8 cellular contexts compared by ENCODE assay signal in genomic region chr17:40035162-40035559, GRCh38. TPM values are rescaled to one million over a fixed set of nuclear protein-coding genes. Genes with fewer than 3 reads are reported as not detected.
DNase-seq lines count a peak whose midpoint lies in the region; ATAC-seq, FAIRE-seq and TF ChIP-seq lines count a peak whose summit lies in the region.

No MANE protein-coding gene starts in this region.

- no peak overlapping the region for H3K4me3 ChIP-seq in Caco-2 (ENCODE audit: low read depth, low read length)
- H3K4me3 ChIP-seq in astrocyte (ENCODE audit: insufficient read depth, low read depth, low read length), result no peak overlapping the region
- no peak overlapping the region for H3K4me3 ChIP-seq in mesendoderm (ENCODE audit: low read length)
- no peak overlapping the region for H3K4me3 ChIP-seq in ovary
- no peak overlapping the region for H3K4me3 ChIP-seq in pancreas

- H3K4me3 Mint-ChIP-seq in Caco-2 (ENCODE audit: unreplicated experiment) (no peak overlapping the region), astrocyte (ENCODE audit: unreplicated experiment) (no peak overlapping the region)
- no peak overlapping the region for H3K4me3 Mint-ChIP-seq in activated T-helper 2 cell treated with anti-CD3 and anti-CD28 coated beads, Interferon-gamma antibody, Interleukin-2, Interleukin-4, amounts not matched to agents 10 μg/mL and 5 μg/mL and 100 μg/mL, durations not matched to agents 14 hours and 24 hours and 36 hours (ENCODE audit: low read depth)

- H3K18ac ChIP-seq in mesendoderm (ENCODE audit: low read length), result no peak overlapping the region

- H3K4ac ChIP-seq in mesendoderm (ENCODE audit: low read depth, low read length), result no peak overlapping the region

- no peak overlapping the region for H2BK120ac ChIP-seq in mesendoderm (ENCODE audit: low read depth, low read length)

- H2BK5ac ChIP-seq in mesendoderm (ENCODE audit: low read length), result no peak overlapping the region

- FAIRE-seq in HTR-8/SVneo (lab: Jason Lieb, UNC) (peak; percentile 76), astrocyte (lab: Jason Lieb, UNC) (peak; percentile 49), pancreas (lab: Jason Lieb, UNC) (no peak)

- no peak for TF ChIP-seq EP300 in ovary (IDR thresholded peaks at IDR 0.05)

- POLR2A ChIA-PET in Caco-2 (lab: Charles Lee), result interaction anchor here (0.6 kb wide), 2 partner anchors 39 to 154 kb away, joined by 4 read pairs; no protein-coding TSS in a partner anchor

- no peak overlapping the region for H3K56ac ChIP-seq in mesendoderm (ENCODE audit: low read length)

- H3K27ac Mint-ChIP-seq in Caco-2 (ENCODE audit: unreplicated experiment) (no peak overlapping the region), astrocyte (ENCODE audit: unreplicated experiment) (no peak overlapping the region)
- H3K27ac Mint-ChIP-seq in activated T-helper 2 cell treated with anti-CD3 and anti-CD28 coated beads, Interferon-gamma antibody, Interleukin-2, Interleukin-4, amounts not matched to agents 10 μg/mL and 5 μg/mL and 100 μg/mL, durations not matched to agents 14 hours and 24 hours and 36 hours, result no peak overlapping the region

- H3K4me1 Mint-ChIP-seq in Caco-2 (ENCODE audit: low read depth, unreplicated experiment) (no peaks in the 10 kb centered on the region), astrocyte (ENCODE audit: low read depth, unreplicated experiment) (no peaks in the 10 kb centered on the region)
- H3K4me1 Mint-ChIP-seq in activated T-helper 2 cell treated with anti-CD3 and anti-CD28 coated beads, Interferon-gamma antibody, Interleukin-2, Interleukin-4, amounts not matched to agents 10 μg/mL and 5 μg/mL and 100 μg/mL, durations not matched to agents 14 hours and 24 hours and 36 hours (ENCODE audit: low read depth), result no peaks in the 10 kb centered on the region

- no peak for TF ChIP-seq POLR2A in ovary (IDR thresholded peaks at IDR 0.05)

- H3K9me3 ChIP-seq in Caco-2, result no peaks in the 10 kb centered on the region
- no peaks in the 10 kb centered on the region for H3K9me3 ChIP-seq in astrocyte (ENCODE audit: insufficient read depth, low read depth, low read length)
- H3K9me3 ChIP-seq in ovary, result no peaks in the 10 kb centered on the region
- H3K9me3 ChIP-seq in pancreas, result no peaks in the 10 kb centered on the region

- CTCF ChIA-PET in Caco-2 (lab: Charles Lee), result interaction anchor here (0.6 to 2.6 kb wide), 10 partner anchors 8 to 462 kb away, joined by 3 to 8 read pairs (median 6); no protein-coding TSS in a partner anchor

- H4K20me1 ChIP-seq in astrocyte (ENCODE audit: insufficient read depth, low read length), result peaks cover 11% of the 10 kb centered on the region

- H3K27me3 ChIP-seq in Caco-2 (replicated peaks; ENCODE audit: control insufficient read depth, insufficient read depth, low read length) (no peaks in the 10 kb centered on the region), astrocyte (ENCODE audit: insufficient read depth, low read length) (no peaks in the 10 kb centered on the region), mesendoderm (ENCODE audit: insufficient read depth, low read length, poor library complexity) (no peaks in the 10 kb centered on the region), ovary (no peaks in the 10 kb centered on the region), pancreas (no peaks in the 10 kb centered on the region)

- no peaks in the 10 kb centered on the region for H3K4me1 ChIP-seq in Caco-2
- peaks cover 15% of the 10 kb centered on the region for H3K4me1 ChIP-seq in astrocyte (ENCODE audit: insufficient read depth, low read length)
- H3K4me1 ChIP-seq in mesendoderm (ENCODE audit: control insufficient read depth, low read depth, low read length), result no peaks in the 10 kb centered on the region
- peaks cover 3% of the 10 kb centered on the region for H3K4me1 ChIP-seq in ovary (ENCODE audit: insufficient read depth)
- peaks cover 18 to 24% (median 24%) of the 10 kb centered on the region in 3 donors for H3K4me1 ChIP-seq in pancreas

- BruUV-seq in Caco-2 (replicated peaks; lab: Mats Ljungman, UMichigan), result no TSS peak

- ATAC-seq in pancreas, result no peak
- no peak for ATAC-seq in HG03039 (IDR thresholded peaks at IDR 0.05; ENCODE audit: unreplicated experiment)

- intact Hi-C loops in Caco-2 (cut with micrococcal nuclease; ENCODE audit: unreplicated experiment), result no loop called here
- intact Hi-C loops in activated T-helper 2 cell treated with anti-CD3 and anti-CD28 coated beads, Interferon-gamma antibody, Interleukin-2, Interleukin-4, amounts not matched to agents 10 μg/mL and 5 μg/mL and 100 μg/mL, durations not matched to agents 14 hours and 24 hours and 36 hours (cut with micrococcal nuclease), result no loop called here
- intact Hi-C loops in ovary (cut with DNase I), result loop anchor here in 1 of 4 donors (10.0 kb wide), 1 partner anchor 140 kb away; the partner anchor contains the start of gene RAPGEFL1
- intact Hi-C loops in pancreas (cut with DNase I), result loop anchor here in 1 of 3 donors (10.0 kb wide), 1 partner anchor 50 kb away; no protein-coding TSS in a partner anchor

- no peak overlapping the region for H3K4me2 ChIP-seq in astrocyte (ENCODE audit: low read length)
- H3K4me2 ChIP-seq in mesendoderm (ENCODE audit: low read length), result no peak overlapping the region

- H3K36me3 Mint-ChIP-seq in Caco-2 (ENCODE audit: insufficient read depth, unreplicated experiment) (peaks cover 29% of the 10 kb centered on the region), astrocyte (ENCODE audit: low read depth, unreplicated experiment) (peaks cover 11% of the 10 kb centered on the region)
- peaks cover 30% of the 10 kb centered on the region for H3K36me3 Mint-ChIP-seq in activated T-helper 2 cell treated with anti-CD3 and anti-CD28 coated beads, Interferon-gamma antibody, Interleukin-2, Interleukin-4, amounts not matched to agents 10 μg/mL and 5 μg/mL and 100 μg/mL, durations not matched to agents 14 hours and 24 hours and 36 hours (ENCODE audit: low read depth)

- H2BK15ac ChIP-seq in mesendoderm (replicated peaks; ENCODE audit: low read depth), result no peak overlapping the region

- H4K8ac ChIP-seq in mesendoderm (ENCODE audit: low read depth, low read length), result no peak overlapping the region

- TF ChIP-seq CTCF in Caco-2 (IDR thresholded peaks at IDR 0.05; ENCODE audit: insufficient read depth in 1 of 2, low read depth in 1 of 2, low read length in 1 of 2, severe bottlenecking in 1 of 2, unreplicated experiment in 1 of 2), result peak; percentile 22 to 60
- peak; percentile 69 for TF ChIP-seq CTCF in astrocyte (IDR thresholded peaks at IDR 0.05; ENCODE audit: insufficient read depth, low read depth, low read length)
- no peak for TF ChIP-seq CTCF in ovary (IDR thresholded peaks at IDR 0.05)
- peak in 1 of 4 donors; percentile 15 for TF ChIP-seq CTCF in pancreas (IDR thresholded peaks at IDR 0.05)

- no peak overlapping the region for H2AFZ ChIP-seq in astrocyte (ENCODE audit: low read depth, low read length)

- H3K9me3 Mint-ChIP-seq in Caco-2 (ENCODE audit: unreplicated experiment), result no peaks in the 10 kb centered on the region
- H3K9me3 Mint-ChIP-seq in astrocyte (ENCODE audit: unreplicated experiment), result no peaks in the 10 kb centered on the region
- no peaks in the 10 kb centered on the region for H3K9me3 Mint-ChIP-seq in activated T-helper 2 cell treated with anti-CD3 and anti-CD28 coated beads, Interferon-gamma antibody, Interleukin-2, Interleukin-4, amounts not matched to agents 10 μg/mL and 5 μg/mL and 100 μg/mL, durations not matched to agents 14 hours and 24 hours and 36 hours

- H3K79me1 ChIP-seq in mesendoderm (ENCODE audit: low read length), result no peaks in the 10 kb centered on the region

- no peak overlapping the region for H3K27ac ChIP-seq in astrocyte (ENCODE audit: low read depth, low read length)
- H3K27ac ChIP-seq in mesendoderm (ENCODE audit: low read depth, low read length), result no peak overlapping the region
- no peak overlapping the region for H3K27ac ChIP-seq in ovary
- H3K27ac ChIP-seq in pancreas, result no peak overlapping the region

- WGBS in mesendoderm (ENCODE audit: extremely low coverage, insufficient coverage, low lambda C conversion rate), result no CpG with 5 or more reads among the region's 12 CpGs
- 22 to 26% (median 24%) methylated on average over 12 of the region's 12 CpGs for WGBS in ovary, 3 donors
- WGBS in pancreas, 2 donors, result 42 to 44% methylated on average over 11 to 12 of the region's 12 CpGs

- no peak overlapping the region for H3K23ac ChIP-seq in mesendoderm (ENCODE audit: low read length)

- DNase-seq in Caco-2 (peak in 1 of 2 experiments; percentile 46), HTR-8/SVneo (ENCODE audit: insufficient read length, low spot score) (no peak), astrocyte (ENCODE audit: low read depth) (no peak), mesendoderm (peak; percentile 77), ovary (no peak), pancreas (no peak)
- DNase-seq in activated T-helper 2 cell treated with anti-CD3 and anti-CD28 coated beads, Interferon-gamma antibody, Interleukin-2, Interleukin-4, amounts not matched to agents 10 μg/mL and 5 μg/mL and 100 μg/mL, durations not matched to agents 14 hours and 24 hours and 36 hours (ENCODE audit: low spot score), result no peak

- H3K36me3 ChIP-seq in Caco-2 (ENCODE audit: control insufficient read depth, insufficient read depth, low read length), result peaks cover 5% of the 10 kb centered on the region
- peaks cover 10% of the 10 kb centered on the region for H3K36me3 ChIP-seq in astrocyte (ENCODE audit: insufficient read depth, low read length)
- peaks cover 10% of the 10 kb centered on the region for H3K36me3 ChIP-seq in mesendoderm (ENCODE audit: control insufficient read depth, insufficient read depth, low read length)
- no peaks in the 10 kb centered on the region for H3K36me3 ChIP-seq in ovary
- peaks cover 0 to 6% (median 0%) of the 10 kb centered on the region in 3 donors for H3K36me3 ChIP-seq in pancreas

- H4K5ac ChIP-seq in mesendoderm (ENCODE audit: low read length), result no peak overlapping the region

- no peak overlapping the region for H3K9ac ChIP-seq in astrocyte (ENCODE audit: low read length)
- H3K9ac ChIP-seq in mesendoderm (ENCODE audit: low read length), result no peak overlapping the region

- H3K79me2 ChIP-seq in astrocyte (ENCODE audit: insufficient read depth, low read length) (no peaks in the 10 kb centered on the region), mesendoderm (ENCODE audit: control insufficient read depth, insufficient read depth, low read length) (no peaks in the 10 kb centered on the region)

- no peak overlapping the region for H2AK5ac ChIP-seq in mesendoderm (ENCODE audit: low read length)

- H3K27me3 Mint-ChIP-seq in Caco-2 (ENCODE audit: insufficient read depth, unreplicated experiment), result no peaks in the 10 kb centered on the region
- H3K27me3 Mint-ChIP-seq in astrocyte (ENCODE audit: low read depth, unreplicated experiment), result no peaks in the 10 kb centered on the region
- no peaks in the 10 kb centered on the region for H3K27me3 Mint-ChIP-seq in activated T-helper 2 cell treated with anti-CD3 and anti-CD28 coated beads, Interferon-gamma antibody, Interleukin-2, Interleukin-4, amounts not matched to agents 10 μg/mL and 5 μg/mL and 100 μg/mL, durations not matched to agents 14 hours and 24 hours and 36 hours (ENCODE audit: low read depth)

RNA-seq across cellular contexts. Expression of gene MED24, which starts 19.0 kb away (rescaled TPM):
- total RNA-seq in Caco-2 (2022), result 119 and 122 TPM in 2 replicates
- total RNA-seq in astrocyte, result 49.2 and 56.4 TPM in 2 replicates
- 54.7 TPM for polyA plus RNA-seq in mesendoderm (2013, experiment 1 of 2)
- polyA plus RNA-seq in mesendoderm (2013, experiment 2 of 2), result 54.0 TPM
- total RNA-seq in activated T-helper 2 cell treated with anti-CD3 and anti-CD28 coated beads, Interferon-gamma antibody, Interleukin-2, Interleukin-4, amounts not matched to agents 10 μg/mL and 5 μg/mL and 100 μg/mL, durations not matched to agents 14 hours and 24 hours and 36 hours, result 110 and 116 TPM in 2 replicates
- total RNA-seq in ovary, result 10 to 100 TPM; 42.2 to 73.9 (median 66.7) TPM
- 10 to 100 TPM; 45.1 to 51.3 TPM for polyA plus RNA-seq in ovary
- 10 to 100 TPM; 22.1 to 43.7 (median 29.1) TPM for total RNA-seq in pancreas
- 10 to 100 TPM; 58.5 to 60.1 TPM for polyA plus RNA-seq in pancreas

RNA-seq across cellular contexts. Expression of gene CSF3, which starts 19.9 kb away (rescaled TPM):
- not detected in 2 replicates for total RNA-seq in Caco-2 (2022)
- total RNA-seq in astrocyte, result not detected in 2 replicates
- 0.04 TPM for polyA plus RNA-seq in mesendoderm (2013, experiment 1 of 2)
- 0.04 TPM for polyA plus RNA-seq in mesendoderm (2013, experiment 2 of 2)
- total RNA-seq in activated T-helper 2 cell treated with anti-CD3 and anti-CD28 coated beads, Interferon-gamma antibody, Interleukin-2, Interleukin-4, amounts not matched to agents 10 μg/mL and 5 μg/mL and 100 μg/mL, durations not matched to agents 14 hours and 24 hours and 36 hours, result not detected in 2 replicates
- total RNA-seq in ovary, result 100 to 1,000 TPM in 1 of 7 donors, 1 to 10 TPM in 2, under 1 TPM in 2, not detected in 2; 0.32 to 197 (median 1.7) TPM
- polyA plus RNA-seq in ovary, result 1 to 10 TPM in 1 of 2 donors, not detected in 1; 1.1 TPM
- total RNA-seq in pancreas, result under 1 TPM in 2 of 6 donors, not detected in 4; 0.16 to 0.20 TPM
- polyA plus RNA-seq in pancreas, result 1 to 10 TPM in 1 of 2 donors, under 1 TPM in 1; 0.27 to 3.5 TPM

RNA-seq across cellular contexts. Expression of gene THRA, which starts 27.6 kb away (rescaled TPM):
- 27.3 and 29.3 TPM in 2 replicates for total RNA-seq in Caco-2 (2022)
- 16.7 and 20.4 TPM in 2 replicates for total RNA-seq in astrocyte
- 2.5 TPM for polyA plus RNA-seq in mesendoderm (2013, experiment 1 of 2)
- polyA plus RNA-seq in mesendoderm (2013, experiment 2 of 2), result 2.9 TPM
- total RNA-seq in activated T-helper 2 cell treated with anti-CD3 and anti-CD28 coated beads, Interferon-gamma antibody, Interleukin-2, Interleukin-4, amounts not matched to agents 10 μg/mL and 5 μg/mL and 100 μg/mL, durations not matched to agents 14 hours and 24 hours and 36 hours, result 4.9 and 5.6 TPM in 2 replicates
- 100 to 1,000 TPM in 2 of 7 donors, 10 to 100 TPM in 5; 51.4 to 129 (median 89.3) TPM for total RNA-seq in ovary
- polyA plus RNA-seq in ovary, result 10 to 100 TPM; 77.5 to 87.2 TPM
- 10 to 100 TPM; 13.8 to 28.1 (median 20.6) TPM for total RNA-seq in pancreas
- polyA plus RNA-seq in pancreas, result 10 to 100 TPM; 22.4 to 35.7 TPM

RNA-seq across cellular contexts. Expression of gene PSMD3, which starts 54.6 kb away (rescaled TPM):
- total RNA-seq in Caco-2 (2022) (179 and 195 TPM in 2 replicates), astrocyte (129 and 134 TPM in 2 replicates), ovary (10 to 100 TPM; 48.2 to 88.4 (median 75.8) TPM), pancreas (10 to 100 TPM; 34.2 to 43.5 (median 39.5) TPM)
- polyA plus RNA-seq in mesendoderm (2013, experiment 1 of 2), result 159 TPM
- 159 TPM for polyA plus RNA-seq in mesendoderm (2013, experiment 2 of 2)
- total RNA-seq in activated T-helper 2 cell treated with anti-CD3 and anti-CD28 coated beads, Interferon-gamma antibody, Interleukin-2, Interleukin-4, amounts not matched to agents 10 μg/mL and 5 μg/mL and 100 μg/mL, durations not matched to agents 14 hours and 24 hours and 36 hours, result 193 and 196 TPM in 2 replicates
- polyA plus RNA-seq in ovary (10 to 100 TPM; 63.9 to 70.1 TPM), pancreas (10 to 100 TPM; 32.0 to 41.7 TPM)

Comparison
In these comparisons a context has a peak if more than half of its experiments do, and no peak if none do; other contexts are left out.
1. CTCF ChIP-seq: peak in Caco-2 (2 of 2) and astrocyte (single experiment); none in ovary (0 of 3).